Comparison of ENCODE assay signal across 29 cellular contexts in the genomic region with DNA sequence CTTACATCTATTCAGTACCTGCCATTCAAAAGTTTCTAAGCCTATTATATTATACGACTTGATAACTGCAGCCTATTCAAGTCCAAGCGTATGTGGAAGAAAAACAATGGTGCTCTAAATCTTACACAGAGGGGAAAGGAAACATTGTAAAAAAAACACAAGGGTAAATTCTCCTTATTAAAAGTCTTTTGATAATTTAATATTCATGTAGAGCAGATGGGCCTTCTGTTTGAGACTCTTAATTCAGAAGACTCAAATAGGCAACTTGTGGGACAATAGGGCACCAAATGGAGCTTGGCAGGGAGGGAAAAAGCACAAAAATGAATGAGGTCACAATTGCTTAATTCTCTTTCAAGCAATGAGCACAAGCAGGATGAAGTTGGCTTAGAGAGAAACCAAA.
"Had no signal": no experiment of that assay in that cellular context is flagged by ENCODE, and none has a peak within 500 bp of the region (broad histone marks: within the 10 kb centered on the region; RNA-seq: fewer than 3 reads in every experiment).

No MANE protein-coding gene starts in this region.

- ATAC-seq: activated CD8-positive, alpha-beta T cell treated with anti-CD3 and anti-CD28 coated beads for 36 hours; activated T-cell treated with anti-CD3 and anti-CD28 coated beads, Interleukin-2, amount 50 U/mL, for 4 hours; activated T-helper 17 cell treated with anti-CD3 and anti-CD28 coated beads, Interleukin-2, amount 50 U/mL, for 72 hours; gastroesophageal sphincter; left cardiac atrium; left ventricle myocardium superior; psoas muscle; stimulated activated memory B cell treated with anti-CD40 and anti-IgM and Interleukin-4, amounts not matched to agents 10 μg/mL and 1 μg/mL and 100 μg/mL, for 72 hours; T-helper 17 cell had no signal

- H3K27me3 Mint-ChIP-seq: activated CD4-positive, alpha-beta T cell treated with anti-CD3 and anti-CD28 coated beads, Interleukin-2, amount 10 ng/mL, durations not matched to agents 7 days and 5 days; activated CD8-positive, alpha-beta T cell treated with anti-CD3 and anti-CD28 coated beads for 36 hours; activated naive CD4-positive, alpha-beta T cell treated with anti-CD3 and anti-CD28 coated beads, Interleukin-2, amount 50 U/mL, for 24 hours; activated T-helper 17 cell treated with anti-CD3 and anti-CD28 coated beads, Interleukin-2, amount 50 U/mL, for 72 hours; T-helper 17 cell had no signal

- H3K9me3 Mint-ChIP-seq: activated CD4-positive, alpha-beta T cell treated with anti-CD3 and anti-CD28 coated beads, Interleukin-2, amount 10 ng/mL, durations not matched to agents 7 days and 5 days; activated CD8-positive, alpha-beta T cell treated with anti-CD3 and anti-CD28 coated beads for 36 hours; activated naive CD4-positive, alpha-beta T cell treated with anti-CD3 and anti-CD28 coated beads, Interleukin-2, amount 50 U/mL, for 24 hours; activated T-cell treated with anti-CD3 and anti-CD28 coated beads, Interleukin-2, amount 50 U/mL, for 4 hours; activated T-helper 17 cell treated with anti-CD3 and anti-CD28 coated beads, Interleukin-2, amount 50 U/mL, for 72 hours; WTC11 had no signal

- H3K4me3 Mint-ChIP-seq: activated CD4-positive, alpha-beta T cell treated with anti-CD3 and anti-CD28 coated beads, Interleukin-2, amount 10 ng/mL, durations not matched to agents 7 days and 5 days; activated CD8-positive, alpha-beta T cell treated with anti-CD3 and anti-CD28 coated beads for 36 hours; activated naive CD4-positive, alpha-beta T cell treated with anti-CD3 and anti-CD28 coated beads, Interleukin-2, amount 50 U/mL, for 24 hours; activated T-cell treated with anti-CD3 and anti-CD28 coated beads, Interleukin-2, amount 50 U/mL, for 4 hours; activated T-helper 17 cell treated with anti-CD3 and anti-CD28 coated beads, Interleukin-2, amount 50 U/mL, for 72 hours; naive B cell; stimulated activated memory B cell treated with anti-CD40 and anti-IgM and Interleukin-4, amounts not matched to agents 10 μg/mL and 1 μg/mL and 100 μg/mL, for 72 hours; T-helper 17 cell; WTC11 had no signal

- H3K4me1 Mint-ChIP-seq: activated T-helper 17 cell treated with anti-CD3 and anti-CD28 coated beads, Interleukin-2, amount 50 U/mL, for 72 hours; naive B cell; stimulated activated memory B cell treated with anti-CD40 and anti-IgM and Interleukin-4, amounts not matched to agents 10 μg/mL and 1 μg/mL and 100 μg/mL, for 72 hours had no signal

- H3K36me3 Mint-ChIP-seq: naive B cell; stimulated activated memory B cell treated with anti-CD40 and anti-IgM and Interleukin-4, amounts not matched to agents 10 μg/mL and 1 μg/mL and 100 μg/mL, for 72 hours; WTC11 had no signal

- H3K27ac Mint-ChIP-seq: activated CD4-positive, alpha-beta T cell treated with anti-CD3 and anti-CD28 coated beads, Interleukin-2, amount 10 ng/mL, durations not matched to agents 7 days and 5 days; activated CD8-positive, alpha-beta T cell treated with anti-CD3 and anti-CD28 coated beads for 36 hours; activated naive CD4-positive, alpha-beta T cell treated with anti-CD3 and anti-CD28 coated beads, Interleukin-2, amount 50 U/mL, for 24 hours; activated T-helper 17 cell treated with anti-CD3 and anti-CD28 coated beads, Interleukin-2, amount 50 U/mL, for 72 hours; naive B cell; stimulated activated memory B cell treated with anti-CD40 and anti-IgM and Interleukin-4, amounts not matched to agents 10 μg/mL and 1 μg/mL and 100 μg/mL, for 72 hours; T-helper 17 cell; WTC11 had no signal

- DNase-seq: activated CD4-positive, alpha-beta T cell treated with anti-CD3 and anti-CD28 coated beads for 1 hour; activated CD4-positive, alpha-beta T cell treated with anti-CD3 and anti-CD28 coated beads, Interleukin-2, amount 10 ng/mL, durations not matched to agents 7 days and 5 days; activated CD8-positive, alpha-beta T cell treated with anti-CD3 and anti-CD28 coated beads for 36 hours; activated T-cell treated with anti-CD3 and anti-CD28 coated beads, Interleukin-2, amount 50 U/mL, for 4 hours; anterior cingulate cortex; cerebellar nuclear complex; dorsolateral prefrontal cortex; effector memory CD4-positive, alpha-beta T cell; erythroblast; head of caudate nucleus; hippocampal formation; left cardiac atrium; left ventricle myocardium superior; naive B cell; occipital lobe; psoas muscle; stimulated activated CD4-positive, alpha-beta T cell treated with anti-CD3 and anti-CD28 coated beads, Interleukin-1b, Interleukin-23, amount 100 ng/mL, for 48 hours; stimulated activated CD4-positive, alpha-beta T cell treated with anti-CD3 and anti-CD28 coated beads, Interleukin-4, amount 100 ng/mL, for 4 hours; stimulated activated CD8-positive, alpha-beta memory T cell treated with anti-CD3 and anti-CD28 coated beads, Interleukin-4, amount 100 ng/mL, for 48 hours; stomach; T-helper 17 cell; T1000; thyroid gland; upper lobe of left lung had no signal
